In the genomic region with DNA sequence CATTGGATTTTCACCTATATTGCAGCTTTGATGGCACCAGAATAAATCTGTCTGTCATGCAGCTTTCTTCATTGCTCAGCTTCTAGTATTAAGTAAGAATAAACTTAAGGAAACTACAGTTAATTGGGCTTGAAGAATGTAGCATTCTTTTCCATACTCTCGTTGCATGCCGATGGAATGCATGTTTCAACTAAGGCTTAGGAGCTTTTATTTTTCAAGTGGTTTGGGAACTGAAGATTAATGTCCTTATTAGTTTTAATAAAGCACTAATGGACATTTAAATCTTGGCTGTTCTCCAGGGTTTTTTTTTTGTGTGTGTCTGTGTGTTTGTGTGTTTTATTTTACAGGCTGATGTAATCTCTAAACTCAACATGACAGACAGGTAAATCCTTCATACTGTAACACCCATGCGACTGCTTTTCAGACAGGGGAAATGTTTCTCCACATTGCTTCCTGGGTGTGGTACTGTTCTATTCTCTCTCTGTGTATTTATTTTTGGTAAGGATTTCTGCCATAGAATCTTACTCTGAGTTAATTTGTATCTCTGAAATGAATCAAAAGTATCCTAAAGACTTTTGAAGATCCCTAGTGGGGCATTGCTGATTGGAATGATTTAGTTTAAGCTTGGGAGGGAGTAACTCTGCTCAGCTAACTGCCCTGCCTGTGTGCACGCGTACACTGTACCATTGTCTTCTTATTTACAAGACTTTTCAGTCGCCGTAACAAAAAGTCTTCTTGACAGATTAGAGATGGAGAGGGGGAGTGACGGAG, we compare ENCODE assay signal across 12 cellular contexts. TPM values are rescaled to one million over a fixed set of nuclear protein-coding genes. Genes with fewer than 3 reads are reported as not detected.
A peak's percentile ranks its signal among the peaks of the same experiment; 100 is the strongest.
DNase-seq lines count a peak whose midpoint lies in the region; ATAC-seq and TF ChIP-seq lines count a peak whose summit lies in the region.
"Had no signal": no experiment of that assay in that cellular context is flagged by ENCODE, and none has a peak within 500 bp of the region (broad histone marks: within the 10 kb centered on the region; RNA-seq: fewer than 3 reads in every experiment).

No MANE protein-coding gene starts in this region.

- no peaks in the 10 kb centered on the region for H3K9me3 Mint-ChIP-seq in chondrocyte (ENCODE audit: low read depth)

- intact Hi-C loops in heart right ventricle (cut with DNase I) (loop anchor here in 4 of 10 donors (5.0 to 10.0 kb wide), 5 partner anchors 37 to 316 kb away; no protein-coding TSS in a partner anchor), cardiac septum (cut with DNase I) (no loop called here)

- H3K4me3 ChIP-seq in heart right ventricle: no peak overlapping the region
- no peak overlapping the region for H3K4me3 ChIP-seq in mucosa of stomach (ENCODE audit: low read length)
- H3K4me3 ChIP-seq: esophagus muscularis mucosa had no signal

- H3K4me3 Mint-ChIP-seq in chondrocyte (ENCODE audit: unreplicated experiment): no peak overlapping the region

- H3K36me3 ChIP-seq in heart right ventricle (peaks cover 0 to 75% (median 15%) of the 10 kb centered on the region in 9 donors), mucosa of stomach (ENCODE audit: control insufficient read depth, insufficient read depth, low read length) (peaks cover 4% of the 10 kb centered on the region)

- H3K27ac ChIP-seq in heart right ventricle: peak overlapping the region in 9 of 10 donors; percentile 17 to 71 (median 54)

- no peaks in the 10 kb centered on the region for H3K27me3 Mint-ChIP-seq in chondrocyte (ENCODE audit: low read depth)

- peaks cover 50% of the 10 kb centered on the region for H3K4me1 Mint-ChIP-seq in chondrocyte (ENCODE audit: low read depth)

- peak overlapping the region; percentile 44 for H3K9ac ChIP-seq in mucosa of stomach (ENCODE audit: low read length)

- 57 to 68% methylated on average over 8 of the region's 8 CpGs for WGBS in heart right ventricle, 2 donors

- H3K27me3 ChIP-seq in heart right ventricle: no peaks in the 10 kb centered on the region
- no peaks in the 10 kb centered on the region for H3K27me3 ChIP-seq in mucosa of stomach (ENCODE audit: control insufficient read depth, insufficient read depth, low read length)
- H3K27me3 ChIP-seq: esophagus muscularis mucosa had no signal

- H3K9me3 ChIP-seq in heart right ventricle (no peaks in the 10 kb centered on the region), mucosa of stomach (ENCODE audit: control insufficient read depth, low read length) (no peaks in the 10 kb centered on the region)
- H3K9me3 ChIP-seq: esophagus muscularis mucosa had no signal

- TF ChIP-seq CTCF in heart right ventricle (IDR thresholded peaks at IDR 0.05): no peak
- no peak for TF ChIP-seq CTCF in chondrocyte (IDR thresholded peaks at IDR 0.05)

- peaks cover 9% of the 10 kb centered on the region for H3K36me3 Mint-ChIP-seq in chondrocyte (ENCODE audit: low read depth)

- H3K4me1 ChIP-seq in heart right ventricle: peaks cover 2 to 31% (median 23%) of the 10 kb centered on the region in 9 donors
- H3K4me1 ChIP-seq in mucosa of stomach (ENCODE audit: control insufficient read depth, insufficient read depth, low read length): peaks cover 15% of the 10 kb centered on the region

- DNase-seq in heart right ventricle: no peak
- DNase-seq in cardiac septum (ENCODE audit: low spot score): no peak
- no peak for DNase-seq in chondrocyte (ENCODE audit: low spot score)
- no peak for DNase-seq in Kasumi-1 (lab: John Stamatoyannopoulos, UW)
- DNase-seq: AML-193, GDM1, NCI-H69 had no signal

- peak overlapping the region; percentile 91 for H3K27ac Mint-ChIP-seq in chondrocyte (ENCODE audit: unreplicated experiment)

- ATAC-seq in heart right ventricle (peak in 3 of 8 donors; percentile 19 to 30 (median 25)), HG02678 (IDR thresholded peaks at IDR 0.05; ENCODE audit: unreplicated experiment) (no peak), GM21786 (IDR thresholded peaks at IDR 0.05; ENCODE audit: unreplicated experiment) (no peak)
- ATAC-seq in activated CD4-positive, CD25-positive, alpha-beta regulatory T cell treated with anti-CD3 and anti-CD28 coated beads, Interleukin-2, amount 50 U/mL, for 24 hours: no peak

RNA-seq across cellular contexts. Expression of gene SLC9A8, which starts 38.0 kb away (rescaled TPM):
- total RNA-seq in heart right ventricle (1 to 10 TPM; 5.5 to 8.7 (median 6.9) TPM), cardiac septum (7.2 TPM), chondrocyte (5.2 to 7.6 TPM (median 6.2 TPM) in 3 replicates)
- 1 to 10 TPM; 3.3 to 7.4 TPM for polyA plus RNA-seq in heart right ventricle
